ENCODE assay signal across 1 cellular context in genomic region chr15:25597576-25597975, GRCh38.
TF ChIP-seq lines count a peak whose summit lies in the region.

No MANE protein-coding gene starts in this region.

TF ChIP-seq in H1, 55 proteins besides CTCF, POLR2A, EP300 and RAD21:
- no peak for TF ChIP-seq CBX5 (IDR thresholded peaks at IDR 0.05; ENCODE audit: low read depth, low read length)
- TF ChIP-seq SUZ12 (IDR thresholded peaks at IDR 0.05; ENCODE audit: low read length), result no peak
